Comparison of ENCODE assay signal across 16 cellular contexts in genomic region chr7:33195264-33195663, GRCh38.
DNase-seq lines count a peak whose midpoint lies in the region; FAIRE-seq and TF ChIP-seq lines count a peak whose summit lies in the region.
"Had no signal": no experiment of that assay in that cellular context is flagged by ENCODE, and none has a peak within 500 bp of the region (broad histone marks: within the 10 kb centered on the region; RNA-seq: fewer than 3 reads in every experiment).

No MANE protein-coding gene starts in this region.

- H3K9me3 ChIP-seq in uterus, result no peaks in the 10 kb centered on the region
- H3K9me3 ChIP-seq: esophagus muscularis mucosa, tibial artery had no signal

- no peaks in the 10 kb centered on the region for H3K36me3 ChIP-seq in uterus
- H3K36me3 ChIP-seq: esophagus muscularis mucosa, tibial artery had no signal

- POLR2A ChIA-PET in RWPE1 (lab: Yijun Ruan, JAX; ENCODE audit: low non-redundant PET), result no interaction called here

- intact Hi-C loops in uterus (cut with DNase I; ENCODE audit: low total_unique reads), result no loop called here

- peak; percentile 93 for FAIRE-seq in H54 (lab: Jason Lieb, UNC)
- FAIRE-seq: GM12878, GM19239 had no signal

- H3K27ac ChIP-seq in RWPE1 (no peak overlapping the region), uterus (no peak overlapping the region)
- H3K27ac ChIP-seq: esophagus muscularis mucosa, tibial artery had no signal

- CTCF ChIA-PET in RWPE1 (lab: Yijun Ruan, JAX), result interaction anchor here (0.6 kb wide), 1 partner anchor 234 kb away, joined by 3 read pairs; no protein-coding TSS in a partner anchor

- TF ChIP-seq POLR2A in H54 (IDR thresholded peaks at IDR 0.05; ENCODE audit: low read depth, low read length), result no peak
- no peak for TF ChIP-seq POLR2A in uterus (IDR thresholded peaks at IDR 0.05)

- no peaks in the 10 kb centered on the region for H3K27me3 ChIP-seq in uterus
- H3K27me3 ChIP-seq: esophagus muscularis mucosa, tibial artery had no signal

- no peak overlapping the region for H3K4me3 ChIP-seq in uterus
- H3K4me3 ChIP-seq: esophagus muscularis mucosa, GM12878, tibial artery had no signal

- TF ChIP-seq CTCF in RWPE1 (conservative IDR thresholded peaks at IDR 0.05; ENCODE audit: low read depth) (no peak), uterus (IDR thresholded peaks at IDR 0.05) (no peak)

- DNase-seq in H54 (ENCODE audit: insufficient read length, low spot score) (peak; percentile 16), RWPE1 (ENCODE audit: low spot score) (peak; percentile 43), fibroblast of peridontal ligament (ENCODE audit: extremely low read depth) (peak; percentile 96), smooth muscle cell of the brain vasculature (ENCODE audit: low read depth, low spot score) (peak; percentile 59), uterus (no peak), SKM-1 (lab: John Stamatoyannopoulos, UW; ENCODE audit: unreplicated experiment) (no peak), epidermal melanocyte (ENCODE audit: insufficient read length, low spot score) (no peak)
- DNase-seq: activated CD4-positive, alpha-beta T cell treated with anti-CD3 and anti-CD28 coated beads, Interleukin-2, amount 50 U/mL, for 1 hour; activated effector memory CD4-positive, alpha-beta T cell treated with Interleukin-2 at 50 U/mL for 16 hours; central memory CD4-positive, alpha-beta T cell; GOT3; T-helper 2 cell; tibial artery had no signal

- no peaks in the 10 kb centered on the region for H3K4me1 ChIP-seq in uterus
- H3K4me1 ChIP-seq: tibial artery had no signal

Comparison
In these comparisons a context has a peak if more than half of its experiments do, and no peak if none do; other contexts are left out.
1. DNase-seq: peak in H54 (single experiment), RWPE1 (single experiment), fibroblast of peridontal ligament (single experiment) and smooth muscle cell of the brain vasculature (single experiment); none in uterus (0 of 2), SKM-1 (single experiment) and epidermal melanocyte (single experiment).